10 cellular contexts compared by ENCODE assay signal in genomic region chr20:36988494-36988966, GRCh38. TPM values are rescaled to one million over a fixed set of nuclear protein-coding genes. Genes with fewer than 3 reads are reported as not detected.
DNase-seq lines count a peak whose midpoint lies in the region; ATAC-seq and TF ChIP-seq lines count a peak whose summit lies in the region.
"Had no signal": no experiment of that assay in that cellular context is flagged by ENCODE, and none has a peak within 500 bp of the region (broad histone marks: within the 10 kb centered on the region; RNA-seq: fewer than 3 reads in every experiment).

No MANE protein-coding gene starts in this region.

- CTCF ChIA-PET in CD8-positive, alpha-beta T cell (lab: Charles Lee), result interaction anchor here (0.6 kb wide), 1 partner anchor 26 kb away, joined by 3 read pairs; no protein-coding TSS in a partner anchor
- CTCF ChIA-PET in HEK293 (lab: Yijun Ruan, JAX), result no interaction called here

- H3K9me3 Mint-ChIP-seq in CD8-positive, alpha-beta T cell, result peaks cover 16% of the 10 kb centered on the region
- H3K9me3 Mint-ChIP-seq in activated T-helper 1 cell treated with anti-CD3 and anti-CD28 coated beads, Interleukin-12 subunit alpha, Interleukin-12 subunit beta, Interleukin-2, Interleukin-4 antibody, amounts not matched to agents 30 ng/mL and 10 ng/mL and 1 ng/mL, durations not matched to agents 14 hours and 24 hours and 36 hours, result peaks cover 6% of the 10 kb centered on the region

- DNase-seq in CD8-positive, alpha-beta T cell, result peak in 3 of 7 experiments; percentile 27 to 62 (median 47)
- no peak for DNase-seq in activated T-helper 1 cell treated with anti-CD3 and anti-CD28 coated beads, Interleukin-12 subunit alpha, Interleukin-12 subunit beta, Interleukin-2, Interleukin-4 antibody, amounts not matched to agents 30 ng/mL and 10 ng/mL and 1 ng/mL, durations not matched to agents 14 hours and 24 hours and 36 hours (ENCODE audit: low spot score)
- peak; percentile 34 for DNase-seq in iris pigment epithelial cell (ENCODE audit: low read depth)
- DNase-seq in occipital lobe (lab: John Stamatoyannopoulos, UW), result no peak
- DNase-seq in superior temporal gyrus (ENCODE audit: extremely low spot score), result no peak
- DNase-seq in activated CD8-positive, alpha-beta memory T cell treated with anti-CD3 and anti-CD28 coated beads for 24 hours, result no peak
- DNase-seq: stimulated activated CD4-positive, alpha-beta T cell treated with anti-CD3 and anti-CD28 coated beads, Interleukin-1b, Interleukin-23, amount 100 ng/mL, for 48 hours had no signal

- H3K4me3 Mint-ChIP-seq in CD8-positive, alpha-beta T cell, result peak overlapping the region; percentile 27
- no peak overlapping the region for H3K4me3 Mint-ChIP-seq in activated T-helper 1 cell treated with anti-CD3 and anti-CD28 coated beads, Interleukin-12 subunit alpha, Interleukin-12 subunit beta, Interleukin-2, Interleukin-4 antibody, amounts not matched to agents 30 ng/mL and 10 ng/mL and 1 ng/mL, durations not matched to agents 14 hours and 24 hours and 36 hours

- peaks cover 9% of the 10 kb centered on the region for H3K36me3 Mint-ChIP-seq in CD8-positive, alpha-beta T cell
- H3K36me3 Mint-ChIP-seq in activated T-helper 1 cell treated with anti-CD3 and anti-CD28 coated beads, Interleukin-12 subunit alpha, Interleukin-12 subunit beta, Interleukin-2, Interleukin-4 antibody, amounts not matched to agents 30 ng/mL and 10 ng/mL and 1 ng/mL, durations not matched to agents 14 hours and 24 hours and 36 hours (ENCODE audit: low read depth), result peaks cover 13% of the 10 kb centered on the region

- peaks cover 17% of the 10 kb centered on the region for H3K4me1 ChIP-seq in CD8-positive, alpha-beta T cell (ENCODE audit: insufficient read depth, low read length)
- no peaks in the 10 kb centered on the region for H3K4me1 ChIP-seq in HEK293 (ENCODE audit: control insufficient read depth, insufficient read depth, low read length)
- H3K4me1 ChIP-seq: ascending aorta had no signal

- no peaks in the 10 kb centered on the region for H3K27me3 ChIP-seq in CD8-positive, alpha-beta T cell (ENCODE audit: insufficient read depth, low read length)
- H3K27me3 ChIP-seq: ascending aorta had no signal

- no peaks in the 10 kb centered on the region for H3K27me3 Mint-ChIP-seq in CD8-positive, alpha-beta T cell (ENCODE audit: low read depth)
- no peaks in the 10 kb centered on the region for H3K27me3 Mint-ChIP-seq in activated T-helper 1 cell treated with anti-CD3 and anti-CD28 coated beads, Interleukin-12 subunit alpha, Interleukin-12 subunit beta, Interleukin-2, Interleukin-4 antibody, amounts not matched to agents 30 ng/mL and 10 ng/mL and 1 ng/mL, durations not matched to agents 14 hours and 24 hours and 36 hours (ENCODE audit: insufficient read depth)

- POLR2A ChIA-PET in CD8-positive, alpha-beta T cell (lab: Charles Lee), result interaction anchor here (0.8 to 1.5 kb wide), 4 partner anchors 14 to 41 kb away, joined by 3 to 4 read pairs (median 4); no protein-coding TSS in a partner anchor
- POLR2A ChIA-PET in HEK293 (lab: Yijun Ruan, JAX), result no interaction called here

- ATAC-seq in CD8-positive, alpha-beta T cell, result peak; percentile 90
- ATAC-seq in GM19397 (IDR thresholded peaks at IDR 0.05; ENCODE audit: unreplicated experiment), result no peak

- H3K27ac ChIP-seq in CD8-positive, alpha-beta T cell (ENCODE audit: low read depth, low read length), result peak overlapping the region; percentile 15
- no peak overlapping the region for H3K27ac ChIP-seq in HEK293 (ENCODE audit: extremely low read depth, low read depth, low read length)
- H3K27ac ChIP-seq: ascending aorta had no signal

- H3K36me3 ChIP-seq in CD8-positive, alpha-beta T cell (ENCODE audit: insufficient read depth, low read length), result no peaks in the 10 kb centered on the region
- no peaks in the 10 kb centered on the region for H3K36me3 ChIP-seq in HEK293 (ENCODE audit: control insufficient read depth in 2 of 2, insufficient read depth in 1 of 2, low read length in 2 of 2)
- H3K36me3 ChIP-seq: ascending aorta had no signal

- no peak for TF ChIP-seq CTCF in CD8-positive, alpha-beta T cell (IDR thresholded peaks at IDR 0.05)
- TF ChIP-seq CTCF in HEK293 (tag by site-specific recombination; IDR thresholded peaks at IDR 0.05), result no peak

- peak overlapping the region; percentile 94 for H3K27ac Mint-ChIP-seq in CD8-positive, alpha-beta T cell
- H3K27ac Mint-ChIP-seq in activated T-helper 1 cell treated with anti-CD3 and anti-CD28 coated beads, Interleukin-12 subunit alpha, Interleukin-12 subunit beta, Interleukin-2, Interleukin-4 antibody, amounts not matched to agents 30 ng/mL and 10 ng/mL and 1 ng/mL, durations not matched to agents 14 hours and 24 hours and 36 hours, result peak overlapping the region; percentile 41

- peaks cover 7% of the 10 kb centered on the region for H3K9me3 ChIP-seq in CD8-positive, alpha-beta T cell (ENCODE audit: low read length)
- H3K9me3 ChIP-seq in HEK293 (ENCODE audit: control insufficient read depth, insufficient read depth, low read depth, low read length), result no peaks in the 10 kb centered on the region
- H3K9me3 ChIP-seq: ascending aorta had no signal

- peaks cover 43% of the 10 kb centered on the region for H3K4me1 Mint-ChIP-seq in CD8-positive, alpha-beta T cell (ENCODE audit: low read depth)
- peaks cover 19% of the 10 kb centered on the region for H3K4me1 Mint-ChIP-seq in activated T-helper 1 cell treated with anti-CD3 and anti-CD28 coated beads, Interleukin-12 subunit alpha, Interleukin-12 subunit beta, Interleukin-2, Interleukin-4 antibody, amounts not matched to agents 30 ng/mL and 10 ng/mL and 1 ng/mL, durations not matched to agents 14 hours and 24 hours and 36 hours (ENCODE audit: low read depth)

- intact Hi-C loops in CD8-positive, alpha-beta T cell (cut with DNase I, micrococcal nuclease), result no loop called here
- intact Hi-C loops in activated T-helper 1 cell treated with anti-CD3 and anti-CD28 coated beads, Interleukin-12 subunit alpha, Interleukin-12 subunit beta, Interleukin-2, Interleukin-4 antibody, amounts not matched to agents 30 ng/mL and 10 ng/mL and 1 ng/mL, durations not matched to agents 14 hours and 24 hours and 36 hours (cut with micrococcal nuclease), result no loop called here

- H3K4me3 ChIP-seq in CD8-positive, alpha-beta T cell (ENCODE audit: low read depth, low read length), result no peak overlapping the region
- no peak overlapping the region for H3K4me3 ChIP-seq in HEK293 (ENCODE audit: low read depth, low read length)
- H3K4me3 ChIP-seq: ascending aorta had no signal

TF ChIP-seq in HEK293, 187 proteins besides CTCF, POLR2A, EP300 and RAD21:
- TF ChIP-seq ZFP3 (tag by site-specific recombination; IDR thresholded peaks at IDR 0.05; ENCODE audit: low read depth), result no peak
- 0 out of 2 replicates have a peak, but pooled peaks have one; percentile 24 for TF ChIP-seq YY1 (tag by site-specific recombination; IDR thresholded peaks at IDR 0.05)
- peak; percentile 54 for TF ChIP-seq GLIS1 (tag by site-specific recombination; IDR thresholded peaks at IDR 0.05)
- peak; percentile 57; the same call in 1 of the 2 replicates for TF ChIP-seq YY2 (tag by site-specific recombination; IDR thresholded peaks at IDR 0.05)
- TF ChIP-seq WT1 (tag by site-specific recombination; IDR thresholded peaks at IDR 0.05), result 0 out of 2 replicates have a peak, but pooled peaks have one; percentile 19
- TF ChIP-seq ZNF302 (tag by site-specific recombination; IDR thresholded peaks at IDR 0.05; ENCODE audit: low read depth), result no peak
- TF ChIP-seq ZNF692 (tag by site-specific recombination; IDR thresholded peaks at IDR 0.05), result 0 out of 2 replicates have a peak, but pooled peaks have one; percentile 25
- TF ChIP-seq ZNF335 (tag by site-specific recombination; conservative IDR thresholded peaks at IDR 0.05), result 0 out of 2 replicates have a peak, but pooled peaks have one; percentile 14
- 0 out of 2 replicates have a peak, but pooled peaks have one; percentile 13 for TF ChIP-seq ZNF366 (tag by site-specific recombination; conservative IDR thresholded peaks at IDR 0.05)
- peak; percentile 27; the same call in 1 of the 2 replicates for TF ChIP-seq ZBTB44 (tag by site-specific recombination; IDR thresholded peaks at IDR 0.05)
- TF ChIP-seq ZBTB7A (tag by site-specific recombination; IDR thresholded peaks at IDR 0.05; ENCODE audit: low read depth), result no peak
- peak; percentile 63 for TF ChIP-seq SCRT2 (tag by site-specific recombination; IDR thresholded peaks at IDR 0.05)

RNA-seq across cellular contexts. Expression of gene SAMHD1, which starts 37.0 kb away (rescaled TPM):
- total RNA-seq in CD8-positive, alpha-beta T cell, result 10 to 100 TPM; 74.6 to 78.2 TPM
- total RNA-seq in activated T-helper 1 cell treated with anti-CD3 and anti-CD28 coated beads, Interleukin-12 subunit alpha, Interleukin-12 subunit beta, Interleukin-2, Interleukin-4 antibody, amounts not matched to agents 30 ng/mL and 10 ng/mL and 1 ng/mL, durations not matched to agents 14 hours and 24 hours and 36 hours, result 55.0 and 59.9 TPM in 2 replicates
- total RNA-seq in occipital lobe, result 26.7 TPM
